In genomic region chr18:23515911-23516546, GRCh38 we compare ENCODE assay signal across 1 cellular context.
A peak's percentile ranks its signal among the peaks of the same experiment; 100 is the strongest.
TF ChIP-seq lines count a peak whose summit lies in the region.

No MANE protein-coding gene starts in this region.

TF ChIP-seq in H1, 55 proteins besides CTCF, POLR2A, EP300 and RAD21 (continued from another document):
- TF ChIP-seq, protein P1, sequence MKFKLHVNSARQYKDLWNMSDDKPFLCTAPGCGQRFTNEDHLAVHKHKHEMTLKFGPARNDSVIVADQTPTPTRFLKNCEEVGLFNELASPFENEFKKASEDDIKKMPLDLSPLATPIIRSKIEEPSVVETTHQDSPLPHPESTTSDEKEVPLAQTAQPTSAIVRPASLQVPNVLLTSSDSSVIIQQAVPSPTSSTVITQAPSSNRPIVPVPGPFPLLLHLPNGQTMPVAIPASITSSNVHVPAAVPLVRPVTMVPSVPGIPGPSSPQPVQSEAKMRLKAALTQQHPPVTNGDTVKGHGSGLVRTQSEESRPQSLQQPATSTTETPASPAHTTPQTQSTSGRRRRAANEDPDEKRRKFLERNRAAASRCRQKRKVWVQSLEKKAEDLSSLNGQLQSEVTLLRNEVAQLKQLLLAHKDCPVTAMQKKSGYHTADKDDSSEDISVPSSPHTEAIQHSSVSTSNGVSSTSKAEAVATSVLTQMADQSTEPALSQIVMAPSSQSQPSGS (IDR thresholded peaks at IDR 0.05; ENCODE audit: low read length) = no peak
- TF ChIP-seq EZH2 (IDR thresholded peaks at IDR 0.05; ENCODE audit: low read depth, low read length, severe bottlenecking) = no peak
- TF ChIP-seq CREB1 (IDR thresholded peaks at IDR 0.05) = peak; percentile 65
- TF ChIP-seq YY1 (IDR thresholded peaks at IDR 0.05; ENCODE audit: low read depth, low read length) = 0 out of 2 replicates have a peak, but pooled peaks have one; percentile 25
- no peak for TF ChIP-seq JUN (IDR thresholded peaks at IDR 0.05; ENCODE audit: low read depth, low read length)
- no peak for TF ChIP-seq SRF (IDR thresholded peaks at IDR 0.05; ENCODE audit: low read depth, low read length)
- TF ChIP-seq SUZ12 (IDR thresholded peaks at IDR 0.05; ENCODE audit: low read length) = no peak
- no peak for TF ChIP-seq SAP30 (IDR thresholded peaks at IDR 0.05; ENCODE audit: insufficient read depth, insufficient replicate concordance, low read length)
- no peak for TF ChIP-seq JUND (IDR thresholded peaks at IDR 0.05; ENCODE audit: low read length)
- no peak for TF ChIP-seq KDM5A (IDR thresholded peaks at IDR 0.05; ENCODE audit: low read length)
- no peak for TF ChIP-seq ZNF274 (IDR thresholded peaks at IDR 0.05; ENCODE audit: borderline replicate concordance, extremely low read depth, low read length)
- no peak for TF ChIP-seq SP1 (IDR thresholded peaks at IDR 0.05; ENCODE audit: low read depth, low read length)
- TF ChIP-seq TEAD4 (IDR thresholded peaks at IDR 0.05; ENCODE audit: low read depth, low read length) = no peak
